Comparison of ENCODE assay signal across 9 cellular contexts in the genomic region with DNA sequence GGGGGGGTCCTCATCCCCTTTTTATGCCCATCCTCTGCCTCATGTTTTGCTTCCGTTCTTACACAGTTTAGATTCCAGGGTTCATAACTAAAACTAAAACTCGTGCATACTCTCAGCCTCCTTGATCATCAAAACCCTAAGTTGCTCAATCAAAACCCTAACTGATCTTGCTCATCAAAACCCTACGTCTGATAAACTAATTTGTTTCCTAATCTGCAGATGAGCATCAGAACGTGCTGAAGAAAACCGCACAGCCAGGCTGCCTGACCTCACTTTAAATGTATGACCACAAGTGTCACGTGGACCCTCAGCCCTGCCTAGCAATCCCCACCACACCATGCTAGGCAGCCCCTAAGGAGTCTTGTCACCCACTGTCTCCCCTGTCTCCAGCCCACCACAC.
"Had no signal": no experiment of that assay in that cellular context is flagged by ENCODE, and none has a peak within 500 bp of the region (broad histone marks: within the 10 kb centered on the region; RNA-seq: fewer than 3 reads in every experiment).

No MANE protein-coding gene starts in this region.

- H3K4me1 ChIP-seq: HAP-1 had no signal

- H3K27ac ChIP-seq: HL-60 had no signal

- H3K4me2 ChIP-seq: GM23338 had no signal

- H3K36me3 ChIP-seq: HAP-1 had no signal

- DNase-seq: H7, HFFc6, KG1 had no signal

- H2AFZ ChIP-seq: GM23338 had no signal

- H3K4me3 ChIP-seq: GM23338, HAP-1, K562 had no signal

- ATAC-seq: GM23338, HCT116, HepG2, K562 had no signal

- H3K9me3 ChIP-seq: HAP-1 had no signal
